In genomic region chr22:29712119-29712518, GRCh38 we compare ENCODE assay signal across 20 cellular contexts. TPM values are rescaled to one million over a fixed set of nuclear protein-coding genes. Genes with fewer than 3 reads are reported as not detected.
DNase-seq lines count a peak whose midpoint lies in the region; ATAC-seq, FAIRE-seq and TF ChIP-seq lines count a peak whose summit lies in the region.
"Had no signal": no experiment of that assay in that cellular context is flagged by ENCODE, and none has a peak within 500 bp of the region (broad histone marks: within the 10 kb centered on the region; RNA-seq: fewer than 3 reads in every experiment).

No MANE protein-coding gene starts in this region.

- H3K27me3 ChIP-seq in K562 (ENCODE audit: control insufficient read depth in 2 of 2, insufficient read depth in 2 of 2, low read length in 2 of 2), result peaks cover 0 to 55% of the 10 kb centered on the region in 2 experiments; a peak in 3 of 5 replicates

- in situ Hi-C loops in K562 (cut with MboI), result no loop called here

- no peak for TF ChIP-seq EP300 in K562 (IDR thresholded peaks at IDR 0.05; ENCODE audit: low read length)

- H3K27ac Mint-ChIP-seq in neural crest cell (ENCODE audit: unreplicated experiment), result peak overlapping the region; percentile 79
- H3K27ac Mint-ChIP-seq: B cell; CD8-positive, alpha-beta T cell; H9 had no signal

- H3K4me1 Mint-ChIP-seq in neural crest cell, result peaks cover 15% of the 10 kb centered on the region
- H3K4me1 Mint-ChIP-seq: B cell; CD4-positive, CD25-positive, alpha-beta regulatory T cell had no signal

- CTCF ChIA-PET in HEK293 (lab: Yijun Ruan, JAX) (interaction anchor here (0.9 to 1.2 kb wide), 3 partner anchors 10 to 377 kb away, joined by 3 read pairs; no protein-coding TSS in a partner anchor), K562 (lab: Yijun Ruan, JAX; ENCODE audit: low intra/inter-chr PET ratio) (interaction anchor here (1.3 kb wide), 1 partner anchor 376 kb away, joined by 3 read pairs; no protein-coding TSS in a partner anchor)

- no peak for ATAC-seq in K562
- no peak for ATAC-seq in HG02571 (IDR thresholded peaks at IDR 0.05; ENCODE audit: unreplicated experiment)
- ATAC-seq: CD8-positive, alpha-beta T cell had no signal

- TF ChIP-seq RAD21 in K562 (CRISPR knock-in tag; conservative IDR thresholded peaks at IDR 0.05 in 1 of 2, IDR thresholded peaks at IDR 0.05 in 1 of 2), result no peak

- H3K4me1 ChIP-seq in HEK293 (ENCODE audit: control insufficient read depth, insufficient read depth, low read length) (no peaks in the 10 kb centered on the region), K562 (replicated peaks in 1 of 2; ENCODE audit: control insufficient read depth in 2 of 2, insufficient read depth in 2 of 2, low read length in 2 of 2) (no peaks in the 10 kb centered on the region; a peak in 2 of 5 replicates)

- H3K4me3 Mint-ChIP-seq in neural crest cell, result no peak overlapping the region
- H3K4me3 Mint-ChIP-seq: B cell; CD8-positive, alpha-beta T cell; H9 had no signal

- FAIRE-seq in K562 (lab: Jason Lieb, UNC), result no peak
- FAIRE-seq: D721Med, G401.6, GM12892 had no signal

- peak; percentile 0 for DNase-seq in HCEC 1CT
- DNase-seq in K562 (ENCODE audit: extremely low read depth in 1 of 4, low spot score in 3 of 4), result no peak
- DNase-seq in neural crest cell (ENCODE audit: low read depth, low spot score), result no peak
- DNase-seq in NCI-H128 (lab: John Stamatoyannopoulos, UW; ENCODE audit: unreplicated experiment), result no peak
- DNase-seq in retina, result no peak
- DNase-seq: CD4-positive, CD25-positive, alpha-beta regulatory T cell; CD8-positive, alpha-beta T cell; DMS 273 treated with DMSO at 0.1 percent for 48 hours; DND-41; GM23248; H9 had no signal

- POLR2A ChIA-PET in HEK293 (lab: Yijun Ruan, JAX) (interaction anchor here (0.7 kb wide), 1 partner anchor 50 kb away, joined by 5 read pairs; no protein-coding TSS in a partner anchor), K562 (lab: Yijun Ruan, JAX) (interaction anchor here (1.0 kb wide), 1 partner anchor 22 kb away, joined by 4 read pairs; no protein-coding TSS in a partner anchor)

- no peak overlapping the region for H2AFZ ChIP-seq in K562 (ENCODE audit: low read depth, low read length)
- H2AFZ ChIP-seq: GM23248 had no signal

- intact Hi-C loops in K562 (cut with micrococcal nuclease), result no loop called here

- H3K27ac ChIP-seq in HEK293 (ENCODE audit: extremely low read depth, low read depth, low read length) (no peak overlapping the region), K562 (ENCODE audit: extremely low read depth, low read depth, low read length) (no peak overlapping the region)
- H3K27ac ChIP-seq: BLaER1, C4-2B, GM23248 had no signal

- H3K36me3 Mint-ChIP-seq in neural crest cell (ENCODE audit: low read depth), result no peaks in the 10 kb centered on the region
- H3K36me3 Mint-ChIP-seq: CD4-positive, CD25-positive, alpha-beta regulatory T cell; CD8-positive, alpha-beta T cell had no signal

- no peak overlapping the region for H3K9ac ChIP-seq in K562 (ENCODE audit: insufficient read depth in 1 of 2, low read depth in 2 of 2, low read length in 2 of 2)
- H3K9ac ChIP-seq: BLaER1, GM23248 had no signal

- H3K79me2 ChIP-seq in K562 (ENCODE audit: control insufficient read depth, insufficient read depth, low read length), result no peaks in the 10 kb centered on the region

- 0% methylated on average over 2 of the region's 2 CpGs for WGBS in K562 (ENCODE audit: insufficient coverage, low coverage, missing lambda C conversion rate)

- H3K36me3 ChIP-seq in HEK293 (ENCODE audit: control insufficient read depth in 2 of 2, insufficient read depth in 1 of 2, low read length in 2 of 2) (no peaks in the 10 kb centered on the region), K562 (ENCODE audit: control insufficient read depth, insufficient read depth, low read length) (no peaks in the 10 kb centered on the region)
- H3K36me3 ChIP-seq: BLaER1 had no signal

- TF ChIP-seq CTCF in HEK293 (tag by site-specific recombination; IDR thresholded peaks at IDR 0.05), result no peak
- TF ChIP-seq CTCF in K562 (IDR thresholded peaks at IDR 0.05 in 2 of 3, conservative IDR thresholded peaks at IDR 0.05 in 1 of 3; ENCODE audit: insufficient read depth in 2 of 3, low read depth in 1 of 3, low read length in 3 of 3), result no peak
- no peak for TF ChIP-seq CTCF in neural crest cell (conservative IDR thresholded peaks at IDR 0.05)

- H3K9me3 Mint-ChIP-seq in neural crest cell, result no peaks in the 10 kb centered on the region
- H3K9me3 Mint-ChIP-seq: CD8-positive, alpha-beta T cell; H9 had no signal

- H3K27me3 Mint-ChIP-seq in neural crest cell (ENCODE audit: low read depth), result peaks cover 41% of the 10 kb centered on the region

- no peak for TF ChIP-seq POLR2A in K562 (conservative IDR thresholded peaks at IDR 0.05)

- peaks cover 5% of the 10 kb centered on the region for H3K9me1 ChIP-seq in K562 (ENCODE audit: control insufficient read depth, insufficient read depth, low read length)

- no TSS peak for BruUV-seq in K562 (replicated peaks; lab: Mats Ljungman, UMichigan)

- H3K4me2 ChIP-seq in K562 (ENCODE audit: insufficient read depth, low read length), result no peak overlapping the region
- H3K4me2 ChIP-seq: BLaER1 had no signal

- H3K9me3 ChIP-seq in HEK293 (ENCODE audit: control insufficient read depth, insufficient read depth, low read depth, low read length) (no peaks in the 10 kb centered on the region), K562 (replicated peaks; ENCODE audit: control insufficient read depth, insufficient read depth, low read depth, low read length) (no peaks in the 10 kb centered on the region)
- H3K9me3 ChIP-seq: BLaER1 had no signal

- H3K4me3 ChIP-seq in HEK293 (ENCODE audit: low read depth, low read length) (no peak overlapping the region), K562 (no peak overlapping the region)
- H3K4me3 ChIP-seq: BLaER1, GM23248 had no signal

- H4K20me1 ChIP-seq in K562 (replicated peaks; ENCODE audit: control insufficient read depth, insufficient read depth, low read length), result peaks cover 5% of the 10 kb centered on the region; the same call in 1 of the 2 replicates

RNA-seq across cellular contexts. Expression of gene CABP7, which starts 7.7 kb away (rescaled TPM):
- not detected in 2 replicates for total RNA-seq in K562 (2011; cell fraction: chromatin; rRNA removed; ENCODE audit: low replicate concordance)
- total RNA-seq in K562 (2011; cell fraction: nucleolus; rRNA removed), result not detected in 2 replicates
- not detected in 2 replicates for total RNA-seq in K562 (2011; cell fraction: nucleoplasm; rRNA removed)
- total RNA-seq in K562 (2014; rRNA removed), result not detected in 2 replicates
- not detected in 2 replicates for total RNA-seq in K562 (2014; rRNA removed; fragmentation: Illumina TruSeq; extraction: Trizol)
- total RNA-seq in K562 (2015; rRNA removed; fragmentation: Illumina TruSeq; extraction: Trizol), result not detected in 2 replicates
- total RNA-seq in K562 (2021), result not detected in 2 replicates
- not detected in 2 replicates for polyA plus RNA-seq in K562 (2011; rRNA removed)
- 0.01 TPM in 1 of 2 replicates, not detected in the other for polyA plus RNA-seq in K562 (2011; cell fraction: cytosol; rRNA removed)
- polyA plus RNA-seq in K562 (2011; cell fraction: nucleus; rRNA removed), result 0.06 TPM in 1 of 2 replicates, not detected in the other
- 0.05 TPM in 1 of 2 replicates, not detected in the other for polyA plus RNA-seq in K562 (2012)
- not detected in 2 replicates for polyA plus RNA-seq in K562 (2014; fragmentation: Illumina TruSeq; extraction: Trizol)
- polyA plus RNA-seq in K562 (2014; fragmentation: Nextera tagmentation; extraction: Ambion mirVana), result not detected
- polyA plus RNA-seq in K562 (2014; rRNA removed), result not detected in 2 replicates
- polyA minus RNA-seq in K562 (2011; rRNA and poly(A)+ RNA removed), result not detected in 2 replicates
- polyA minus RNA-seq in K562 (2011; cell fraction: cytosol; rRNA and poly(A)+ RNA removed), result not detected in 2 replicates
- polyA minus RNA-seq in K562 (2011; cell fraction: nucleus; rRNA and poly(A)+ RNA removed), result not detected in 2 replicates
- total RNA-seq in neural crest cell, result not detected in 2 replicates
- total RNA-seq: A673, B cell, GM23248 had no signal

RNA-seq across cellular contexts. Expression of gene ZMAT5, which starts 54.7 kb away (rescaled TPM):
- total RNA-seq in K562 (2011; cell fraction: chromatin; rRNA removed; ENCODE audit: low replicate concordance), result 3.0 and 5.9 TPM in 2 replicates
- total RNA-seq in K562 (2011; cell fraction: nucleolus; rRNA removed), result 4.9 and 6.5 TPM in 2 replicates
- 5.4 and 7.4 TPM in 2 replicates for total RNA-seq in K562 (2011; cell fraction: nucleoplasm; rRNA removed)
- total RNA-seq in K562 (2014; rRNA removed) (16.8 and 18.4 TPM in 2 replicates), K562 (2014; rRNA removed; fragmentation: Illumina TruSeq; extraction: Trizol) (4.9 and 5.8 TPM in 2 replicates), K562 (2015; rRNA removed; fragmentation: Illumina TruSeq; extraction: Trizol) (11.2 and 11.9 TPM in 2 replicates), K562 (2021) (15.2 and 18.2 TPM in 2 replicates), neural crest cell (25.3 and 26.2 TPM in 2 replicates)
- polyA plus RNA-seq in K562 (2011; rRNA removed) (11.9 and 15.5 TPM in 2 replicates), K562 (2014; fragmentation: Illumina TruSeq; extraction: Trizol) (15.3 and 19.2 TPM in 2 replicates), K562 (2014; fragmentation: Nextera tagmentation; extraction: Ambion mirVana) (10 to 100 TPM in 1 of 2 experiments, 1 to 10 TPM in 1; 2.0 to 10.2 TPM), K562 (2014; rRNA removed) (20.3 and 25.2 TPM in 2 replicates)
- 19.7 and 37.7 TPM in 2 replicates for polyA plus RNA-seq in K562 (2011; cell fraction: cytosol; rRNA removed)
- polyA plus RNA-seq in K562 (2011; cell fraction: nucleus; rRNA removed), result 6.1 and 7.3 TPM in 2 replicates
- polyA plus RNA-seq in K562 (2012), result 14.4 and 25.5 TPM in 2 replicates
- 2.2 and 4.1 TPM in 2 replicates for polyA minus RNA-seq in K562 (2011; rRNA and poly(A)+ RNA removed)
- 1.4 and 4.5 TPM in 2 replicates for polyA minus RNA-seq in K562 (2011; cell fraction: cytosol; rRNA and poly(A)+ RNA removed)
- polyA minus RNA-seq in K562 (2011; cell fraction: nucleus; rRNA and poly(A)+ RNA removed), result 1.3 and 2.7 TPM in 2 replicates

RNA-seq across cellular contexts. Expression of gene UQCR10, which starts 55.0 kb away (rescaled TPM):
- total RNA-seq in K562 (2011; cell fraction: chromatin; rRNA removed; ENCODE audit: low replicate concordance), result 12.0 and 23.9 TPM in 2 replicates
- total RNA-seq in K562 (2011; cell fraction: nucleolus; rRNA removed), result 50.0 and 78.2 TPM in 2 replicates
- total RNA-seq in K562 (2011; cell fraction: nucleoplasm; rRNA removed), result 41.6 and 44.7 TPM in 2 replicates
- total RNA-seq in K562 (2014; rRNA removed) (163 and 185 TPM in 2 replicates), K562 (2014; rRNA removed; fragmentation: Illumina TruSeq; extraction: Trizol) (90.3 and 128 TPM in 2 replicates), K562 (2015; rRNA removed; fragmentation: Illumina TruSeq; extraction: Trizol) (232 and 248 TPM in 2 replicates), K562 (2021) (149 and 161 TPM in 2 replicates), neural crest cell (116 and 120 TPM in 2 replicates)
- polyA plus RNA-seq in K562 (2011; rRNA removed) (149 and 226 TPM in 2 replicates), K562 (2014; fragmentation: Illumina TruSeq; extraction: Trizol) (203 and 231 TPM in 2 replicates), K562 (2014; fragmentation: Nextera tagmentation; extraction: Ambion mirVana) (100 to 1,000 TPM; 785 to 903 TPM), K562 (2014; rRNA removed) (136 and 159 TPM in 2 replicates)
- polyA plus RNA-seq in K562 (2011; cell fraction: cytosol; rRNA removed), result 237 and 307 TPM in 2 replicates
- polyA plus RNA-seq in K562 (2011; cell fraction: nucleus; rRNA removed), result 98.1 and 122 TPM in 2 replicates
- polyA plus RNA-seq in K562 (2012), result 117 and 225 TPM in 2 replicates
- 52.0 and 72.4 TPM in 2 replicates for polyA minus RNA-seq in K562 (2011; rRNA and poly(A)+ RNA removed)
- polyA minus RNA-seq in K562 (2011; cell fraction: cytosol; rRNA and poly(A)+ RNA removed), result 67.5 and 71.5 TPM in 2 replicates
- 26.8 and 64.8 TPM in 2 replicates for polyA minus RNA-seq in K562 (2011; cell fraction: nucleus; rRNA and poly(A)+ RNA removed)
